Comparison of ENCODE assay signal across 17 cellular contexts in genomic region chr11:46987183-46987582, GRCh38. TPM values are rescaled to one million over a fixed set of nuclear protein-coding genes. Genes with fewer than 3 reads are reported as not detected.
DNase-seq lines count a peak whose midpoint lies in the region; ATAC-seq and TF ChIP-seq lines count a peak whose summit lies in the region.
"Had no signal": no experiment of that assay in that cellular context is flagged by ENCODE, and none has a peak within 500 bp of the region (broad histone marks: within the 10 kb centered on the region; RNA-seq: fewer than 3 reads in every experiment).

No MANE protein-coding gene starts in this region.

- H4K20me1 ChIP-seq in H9 (ENCODE audit: control insufficient read depth, insufficient read depth, insufficient read length) (no peaks in the 10 kb centered on the region), SK-N-SH (ENCODE audit: insufficient read depth) (no peaks in the 10 kb centered on the region)

- no peak overlapping the region for H3K4me3 Mint-ChIP-seq in H9
- H3K4me3 Mint-ChIP-seq: CD14-positive monocyte, T-helper 17 cell had no signal

- H3K23me2 ChIP-seq in H9 (ENCODE audit: insufficient read length, low read depth, low read length, poor library complexity, severe bottlenecking), result no peaks in the 10 kb centered on the region

- H3K18ac ChIP-seq in H9 (ENCODE audit: insufficient read length, low read depth, low read length) (no peak overlapping the region), mesendoderm (ENCODE audit: low read length) (no peak overlapping the region)

- H3K27me3 Mint-ChIP-seq in H9 (ENCODE audit: low read depth), result no peaks in the 10 kb centered on the region
- H3K27me3 Mint-ChIP-seq: T-helper 17 cell had no signal

- no peak overlapping the region for H4K91ac ChIP-seq in H9 (ENCODE audit: insufficient read length, low read depth, low read length)

- no peak for TF ChIP-seq EP300 in SK-N-SH (IDR thresholded peaks at IDR 0.05; ENCODE audit: borderline replicate concordance in 1 of 2, low read depth in 1 of 2, low read length in 1 of 2)

- no peak overlapping the region for H3K14ac ChIP-seq in H9 (ENCODE audit: insufficient read depth, low read length)

- no peak for TF ChIP-seq RAD21 in SK-N-SH (IDR thresholded peaks at IDR 0.05; ENCODE audit: low read length)

- H3K4me1 ChIP-seq in H9 (ENCODE audit: insufficient read depth, low read length) (no peaks in the 10 kb centered on the region), SK-N-SH (ENCODE audit: control insufficient read depth in 1 of 2, insufficient read depth in 2 of 2, low read depth in 1 of 2, low read length in 1 of 2) (peaks cover 2 to 8% of the 10 kb centered on the region in 2 experiments; a peak in 3 of 4 replicates), mesendoderm (ENCODE audit: control insufficient read depth, low read depth, low read length) (no peaks in the 10 kb centered on the region)

- H2AFZ ChIP-seq in H9 (ENCODE audit: low read length) (no peak overlapping the region), SK-N-SH (ENCODE audit: low read depth) (no peak overlapping the region)

- no peak overlapping the region for H3K27ac Mint-ChIP-seq in H9
- H3K27ac Mint-ChIP-seq: CD14-positive monocyte, T-helper 17 cell had no signal

- H3K4me1 Mint-ChIP-seq in H9, result peaks cover 17 to 18% of the 10 kb centered on the region in 2 experiments
- H3K4me1 Mint-ChIP-seq: CD14-positive monocyte, T-helper 17 cell had no signal

- peaks cover 1 to 2% of the 10 kb centered on the region in 2 experiments; a peak in 4 of 5 replicates for H3K9me3 Mint-ChIP-seq in H9

- H3K9me2 ChIP-seq in SK-N-SH, result no peaks in the 10 kb centered on the region

- H2BK15ac ChIP-seq in H9 (ENCODE audit: low read depth, low read length) (no peak overlapping the region), mesendoderm (replicated peaks; ENCODE audit: low read depth) (no peak overlapping the region)

- H2BK5ac ChIP-seq in H9 (ENCODE audit: insufficient read length, low read length), result no peak overlapping the region
- no peak overlapping the region for H2BK5ac ChIP-seq in mesendoderm (ENCODE audit: low read length)

- H3K36me3 Mint-ChIP-seq in H9 (ENCODE audit: insufficient read depth in 1 of 3, low read depth in 3 of 3), result peaks cover 3 to 19% (median 14%) of the 10 kb centered on the region in 3 experiments

- H3K9ac ChIP-seq in H9 (ENCODE audit: extremely low read depth, insufficient read length, low read length) (no peak overlapping the region), SK-N-SH (no peak overlapping the region), mesendoderm (ENCODE audit: low read length) (no peak overlapping the region)

- peak; percentile 52; the same call in 2 of the 3 replicates for TF ChIP-seq CTCF in H9 (conservative IDR thresholded peaks at IDR 0.05)
- 0 out of 2 replicates have a peak, but pooled peaks have one; percentile 8 for TF ChIP-seq CTCF in SK-N-SH (IDR thresholded peaks at IDR 0.05)

- H2AK5ac ChIP-seq in H9 (ENCODE audit: insufficient read length, low read length), result no peak overlapping the region
- no peak overlapping the region for H2AK5ac ChIP-seq in mesendoderm (ENCODE audit: low read length)

- H3F3A ChIP-seq in SK-N-SH (replicated peaks; ENCODE audit: insufficient read depth), result peaks cover 18% of the 10 kb centered on the region

- no peaks in the 10 kb centered on the region for H3K79me2 ChIP-seq in H9 (ENCODE audit: insufficient read depth, low read length)
- peaks cover 8% of the 10 kb centered on the region; the same call in 1 of the 2 replicates for H3K79me2 ChIP-seq in SK-N-SH (ENCODE audit: insufficient read depth)
- no peaks in the 10 kb centered on the region for H3K79me2 ChIP-seq in mesendoderm (ENCODE audit: control insufficient read depth, insufficient read depth, low read length)

- H3K79me1 ChIP-seq in H9 (ENCODE audit: insufficient read depth, low read depth, low read length, poor library complexity, severe bottlenecking) (no peaks in the 10 kb centered on the region), mesendoderm (ENCODE audit: low read length) (no peaks in the 10 kb centered on the region)

- H3K4me3 ChIP-seq in SK-N-SH (ENCODE audit: low read depth in 2 of 2, low read length in 1 of 2) (no peak overlapping the region), mesendoderm (ENCODE audit: low read length) (no peak overlapping the region)
- H3K4me3 ChIP-seq: HAP-1 had no signal

- peaks cover 5 to 28% of the 10 kb centered on the region in 2 experiments for H3K36me3 ChIP-seq in SK-N-SH (replicated peaks in 1 of 2; ENCODE audit: control insufficient read depth in 1 of 2, insufficient read depth in 2 of 2, low read length in 1 of 2)
- H3K36me3 ChIP-seq in mesendoderm (ENCODE audit: control insufficient read depth, insufficient read depth, low read length), result no peaks in the 10 kb centered on the region
- H3K36me3 ChIP-seq: HAP-1 had no signal

- H4K8ac ChIP-seq in H9 (replicated peaks; ENCODE audit: insufficient read length, low read depth, low read length), result no peak overlapping the region
- H4K8ac ChIP-seq in mesendoderm (ENCODE audit: low read depth, low read length), result no peak overlapping the region

- POLR2A ChIA-PET in SK-N-SH (lab: Yijun Ruan, JAX), result interaction anchor here (0.8 kb wide), 1 partner anchor 12 kb away, joined by 3 read pairs; no protein-coding TSS in a partner anchor

- H3K27me3 ChIP-seq in H9 (ENCODE audit: insufficient read depth, low read length), result no peaks in the 10 kb centered on the region
- no peaks in the 10 kb centered on the region for H3K27me3 ChIP-seq in SK-N-SH (ENCODE audit: insufficient read depth)
- no peaks in the 10 kb centered on the region for H3K27me3 ChIP-seq in mesendoderm (ENCODE audit: insufficient read depth, low read length, poor library complexity)

- H3K4ac ChIP-seq in H9 (ENCODE audit: low read depth, low read length) (no peak overlapping the region), mesendoderm (ENCODE audit: low read depth, low read length) (no peak overlapping the region)

- no peak for ATAC-seq in GM21360 (IDR thresholded peaks at IDR 0.05; ENCODE audit: unreplicated experiment)
- no peak for ATAC-seq in HG02852 (IDR thresholded peaks at IDR 0.05; ENCODE audit: unreplicated experiment)
- ATAC-seq: T-helper 17 cell had no signal

- H2BK12ac ChIP-seq in H9 (ENCODE audit: insufficient read length, low read depth, low read length), result no peak overlapping the region

- H3K9me3 ChIP-seq in H9 (ENCODE audit: control insufficient read depth, low read depth, low read length) (no peaks in the 10 kb centered on the region), SK-N-SH (no peaks in the 10 kb centered on the region)
- H3K9me3 ChIP-seq: HAP-1 had no signal

- no CpG with 5 or more reads among the region's 3 CpGs for WGBS in H9 (ENCODE audit: extremely low coverage, insufficient read length, low lambda C conversion rate)
- WGBS in SK-N-SH (ENCODE audit: low lambda C conversion rate), result 97% methylated on average over 3 of the region's 3 CpGs
- no CpG with 5 or more reads among the region's 3 CpGs for WGBS in mesendoderm (ENCODE audit: extremely low coverage, insufficient coverage, low lambda C conversion rate)

- no peak overlapping the region for H3K23ac ChIP-seq in H9 (ENCODE audit: insufficient read length, low read depth, low read length)
- no peak overlapping the region for H3K23ac ChIP-seq in mesendoderm (ENCODE audit: low read length)

- no peak overlapping the region for H3T11ph ChIP-seq in H9 (ENCODE audit: low read length)

- CTCF ChIA-PET in SK-N-SH (lab: Yijun Ruan, JAX), result interaction anchor here (1.0 to 1.9 kb wide), 2 partner anchors 12 to 166 kb away, joined by 3 to 6 read pairs; no protein-coding TSS in a partner anchor

- H2BK20ac ChIP-seq in H9 (ENCODE audit: low read depth, low read length, poor library complexity, severe bottlenecking), result no peak overlapping the region

- no peak overlapping the region for H3K4me2 ChIP-seq in H9 (ENCODE audit: insufficient read depth, insufficient read length, low read length)
- no peak overlapping the region for H3K4me2 ChIP-seq in SK-N-SH
- no peak overlapping the region for H3K4me2 ChIP-seq in mesendoderm (ENCODE audit: low read length)

- H2BK120ac ChIP-seq in H9 (ENCODE audit: low read depth, low read length, poor library complexity, severe bottlenecking) (no peak overlapping the region), mesendoderm (ENCODE audit: low read depth, low read length) (no peak overlapping the region)

- H3K27ac ChIP-seq in H9 (ENCODE audit: insufficient read length, low read depth, low read length) (no peak overlapping the region), SK-N-SH (ENCODE audit: low read depth in 2 of 2, low read length in 1 of 2) (peak overlapping the region in 1 of 2 experiments; percentile 8; a peak in 2 of 4 replicates), epithelial cell of prostate (peak overlapping the region; percentile 11), mesendoderm (ENCODE audit: low read depth, low read length) (no peak overlapping the region)

- H3K56ac ChIP-seq in H9 (ENCODE audit: insufficient read length, low read depth, low read length) (no peak overlapping the region), mesendoderm (ENCODE audit: low read length) (no peak overlapping the region)

- peak; percentile 38 for DNase-seq in H9
- DNase-seq in SK-N-SH, result no peak
- DNase-seq in epithelial cell of prostate (ENCODE audit: low read depth, low spot score), result peak; percentile 46
- peak; percentile 60 for DNase-seq in mesendoderm
- no peak for DNase-seq in SKM-1 treated with dmso at 0.1 percent for 144 hours (lab: John Stamatoyannopoulos, UW; ENCODE audit: unreplicated experiment)
- DNase-seq in UCSD-AML1 (lab: John Stamatoyannopoulos, UW; ENCODE audit: unreplicated experiment), result no peak
- DNase-seq: NCI-H1092 treated with DMSO at 0.1 percent for 48 hours, NCI-H1694, NCI-H510A, NCI-H748 treated with DMSO at 0.1 percent for 48 hours, RPMI8226, SIG-M5, T-helper 17 cell had no signal

- H4K5ac ChIP-seq in H9 (ENCODE audit: insufficient read length, low read depth, low read length), result no peak overlapping the region
- no peak overlapping the region for H4K5ac ChIP-seq in mesendoderm (ENCODE audit: low read length)

TF ChIP-seq in SK-N-SH, 30 proteins besides CTCF, POLR2A, EP300 and RAD21 (continues in another document):
- no peak for TF ChIP-seq GABPA (IDR thresholded peaks at IDR 0.05; ENCODE audit: low read depth)
- no peak for TF ChIP-seq FOXJ3 (CRISPR knock-in tag; IDR thresholded peaks at IDR 0.05)
- no peak for TF ChIP-seq FOSL2 (IDR thresholded peaks at IDR 0.05; ENCODE audit: borderline replicate concordance, low read depth)
- TF ChIP-seq SIN3A (IDR thresholded peaks at IDR 0.05; ENCODE audit: borderline replicate concordance, low read depth, low read length), result no peak
- no peak for TF ChIP-seq POLR2AphosphoS5 (IDR thresholded peaks at IDR 0.05; ENCODE audit: low read depth, low read length)
- TF ChIP-seq FOXM1 (IDR thresholded peaks at IDR 0.05; ENCODE audit: low read depth), result no peak
- TF ChIP-seq CHD2 (IDR thresholded peaks at IDR 0.05; ENCODE audit: low read length, partially characterized antibody), result no peak
- no peak for TF ChIP-seq TEAD4 (IDR thresholded peaks at IDR 0.05; ENCODE audit: borderline replicate concordance, insufficient read depth)
- no peak for TF ChIP-seq TCF12 (IDR thresholded peaks at IDR 0.05)

RNA-seq across cellular contexts. Expression of gene CSTPP1, which starts 50.6 kb away (rescaled TPM):
- total RNA-seq in H9 (2021), result 19.6 and 21.2 TPM in 2 replicates
- polyA plus RNA-seq in SK-N-SH (2012; rRNA removed), result 37.2 and 85.7 TPM in 2 replicates
- polyA plus RNA-seq in SK-N-SH (2012; cell fraction: cytosol; rRNA removed), result 43.3 and 50.5 TPM in 2 replicates
- 64.0 and 84.5 TPM in 2 replicates for polyA plus RNA-seq in SK-N-SH (2012; cell fraction: nucleus; rRNA removed)
- polyA plus RNA-seq in mesendoderm (2013, experiment 1 of 2), result 15.5 TPM
- 16.1 TPM for polyA plus RNA-seq in mesendoderm (2013, experiment 2 of 2)

Comparison
In these comparisons a context has a peak if more than half of its experiments do, and no peak if none do; other contexts are left out.
1. DNase-seq: peak in H9 (single experiment), epithelial cell of prostate (single experiment) and mesendoderm (single experiment); none in SK-N-SH (single experiment), SKM-1 treated with dmso at 0.1 percent for 144 hours (single experiment) and UCSD-AML1 (single experiment).